Comparison of ENCODE assay signal across 20 cellular contexts in genomic region chr3:148087601-148088371, GRCh38.
DNase-seq lines count a peak whose midpoint lies in the region; ATAC-seq and TF ChIP-seq lines count a peak whose summit lies in the region.
"Had no signal": no experiment of that assay in that cellular context is flagged by ENCODE, and none has a peak within 500 bp of the region (broad histone marks: within the 10 kb centered on the region; RNA-seq: fewer than 3 reads in every experiment).

No MANE protein-coding gene starts in this region.

- peak overlapping the region; percentile 40 to 91 (median 76) for H3K27ac Mint-ChIP-seq in immature natural killer cell
- H3K27ac Mint-ChIP-seq: CD4-positive, alpha-beta T cell; HFFc6 had no signal

- H3K36me3 ChIP-seq in OCI-LY1 (ENCODE audit: insufficient read depth, low read length) (no peaks in the 10 kb centered on the region), tibial artery (no peaks in the 10 kb centered on the region)

- peaks cover 0 to 4% (median 3%) of the 10 kb centered on the region in 3 donors for H3K36me3 Mint-ChIP-seq in immature natural killer cell

- H2AFZ ChIP-seq in OCI-LY1 (ENCODE audit: low read length) = no peak overlapping the region

- intact Hi-C loops in tibial artery (cut with DNase I; ENCODE audit: low total_unique reads) = no loop called here

- H3K79me2 ChIP-seq in OCI-LY1 (ENCODE audit: insufficient read depth, low read length) = no peaks in the 10 kb centered on the region

- peaks cover 30 to 35% of the 10 kb centered on the region in 2 donors for H3K4me1 Mint-ChIP-seq in immature natural killer cell

- no peak overlapping the region for H3K4me3 ChIP-seq in GM12865 (ENCODE audit: low read depth, low read length)
- no peak overlapping the region for H3K4me3 ChIP-seq in OCI-LY1 (ENCODE audit: low read depth, low read length, poor library complexity, severe bottlenecking)
- H3K4me3 ChIP-seq in tibial artery = no peak overlapping the region
- H3K4me3 ChIP-seq: GM12878, K562 had no signal

- H3K4me3 Mint-ChIP-seq in immature natural killer cell = peak overlapping the region; percentile 2 to 52 (median 31)
- H3K4me3 Mint-ChIP-seq: CD4-positive, alpha-beta T cell; HFFc6 had no signal

- H3K9me3 Mint-ChIP-seq in immature natural killer cell = peaks cover 0 to 11% (median 3%) of the 10 kb centered on the region in 6 donors
- H3K9me3 Mint-ChIP-seq: CD4-positive, alpha-beta T cell; HFFc6 had no signal

- H3F3A ChIP-seq in OCI-LY1 (ENCODE audit: insufficient read depth, low read length) = no peaks in the 10 kb centered on the region

- H3K27me3 ChIP-seq in OCI-LY1 (ENCODE audit: insufficient read depth, low read length) = no peaks in the 10 kb centered on the region
- H3K27me3 ChIP-seq in tibial artery = no peaks in the 10 kb centered on the region

- no peak overlapping the region for H3K9ac ChIP-seq in OCI-LY1 (ENCODE audit: low read length)

- H4K20me1 ChIP-seq in OCI-LY1 (ENCODE audit: insufficient read depth, low read length) = no peaks in the 10 kb centered on the region

- DNase-seq in GM12865 (ENCODE audit: low read depth) = peak; percentile 20
- DNase-seq in immature natural killer cell = peak; percentile 35 to 42 (median 39)
- no peak for DNase-seq in NCI-H526 (lab: John Stamatoyannopoulos, UW)
- DNase-seq in tibial artery = no peak
- DNase-seq in T1000 (lab: John Stamatoyannopoulos, UW) = no peak
- DNase-seq: ACHN; AML-193; Caco-2; CD4-positive, alpha-beta T cell; GF-D8; GOT3; H7; HFFc6; IMR-90 had no signal

- no peaks in the 10 kb centered on the region for H3K9me2 ChIP-seq in OCI-LY1 (ENCODE audit: low read depth, low read length)

- H3K27me3 Mint-ChIP-seq in immature natural killer cell (ENCODE audit: low read depth in 3 of 3) = peaks cover 2 to 12% (median 3%) of the 10 kb centered on the region in 3 donors
- H3K27me3 Mint-ChIP-seq: CD4-positive, alpha-beta T cell had no signal

- H3K4me1 ChIP-seq in OCI-LY1 (ENCODE audit: insufficient read depth, low read length, severe bottlenecking) (peaks cover 74% of the 10 kb centered on the region), tibial artery (no peaks in the 10 kb centered on the region)
- H3K4me1 ChIP-seq: Caco-2 had no signal

- H3K9me3 ChIP-seq in OCI-LY1 (ENCODE audit: low read length) (no peaks in the 10 kb centered on the region), tibial artery (no peaks in the 10 kb centered on the region)
- H3K9me3 ChIP-seq: Caco-2 had no signal

- peak overlapping the region; percentile 1; the same call in 1 of the 2 replicates for H3K4me2 ChIP-seq in OCI-LY1 (ENCODE audit: low read length)

- no peak for ATAC-seq in HG02973 (IDR thresholded peaks at IDR 0.05; ENCODE audit: unreplicated experiment)
- ATAC-seq: GM12878, HCT116, K562 had no signal

- H3K27ac ChIP-seq in OCI-LY1 (ENCODE audit: low read depth, low read length, poor library complexity, severe bottlenecking) = peak overlapping the region; percentile 58
- H3K27ac ChIP-seq in tibial artery = no peak overlapping the region
- H3K27ac ChIP-seq: C4-2B had no signal

- TF ChIP-seq CTCF in GM12865 (IDR thresholded peaks at IDR 0.05; ENCODE audit: insufficient read depth, low read depth, low read length, missing control alignments) (no peak), OCI-LY1 (IDR thresholded peaks at IDR 0.05; ENCODE audit: low read length) (no peak), tibial artery (IDR thresholded peaks at IDR 0.05) (no peak)

Comparison
In these comparisons a context has a peak if more than half of its experiments do, and no peak if none do; other contexts are left out.
1. DNase-seq: peak in GM12865 (single experiment) and immature natural killer cell (3 of 3); none in NCI-H526 (0 of 2), tibial artery (0 of 2) and T1000 (single experiment).